In genomic region chr19:7348587-7349230, GRCh38 we compare ENCODE assay signal across 8 cellular contexts. TPM values are rescaled to one million over a fixed set of nuclear protein-coding genes. Genes with fewer than 3 reads are reported as not detected.
DNase-seq lines count a peak whose midpoint lies in the region; ATAC-seq lines count a peak whose summit lies in the region.

TSS of gene ARHGEF18 (plus strand) at chr19:7348937. CDS start at chr19:7362891, 13,954 bp downstream.

- peaks cover 0 to 3% of the 10 kb centered on the region in 2 donors for H3K27me3 ChIP-seq in mucosa of rectum (ENCODE audit: control insufficient read depth in 2 of 2, insufficient read depth in 2 of 2, low read length in 2 of 2)

- intact Hi-C loops in T-helper 2 cell treated with Interferon-gamma antibody and Interleukin-4, amounts not matched to agents 100 ng/mL and 5 ng/mL, for 36 hours (cut with micrococcal nuclease): no loop called here

- H3K9me3 ChIP-seq in mucosa of rectum (ENCODE audit: control insufficient read depth in 2 of 2, low read length in 2 of 2): peaks cover 0 to 2% of the 10 kb centered on the region in 2 donors

- H3K4me1 ChIP-seq in mucosa of rectum (ENCODE audit: control insufficient read depth in 2 of 2, insufficient read depth in 2 of 2, low read length in 2 of 2) (peaks cover 14 to 18% of the 10 kb centered on the region in 2 donors), urinary bladder (ENCODE audit: insufficient read depth) (no peaks in the 10 kb centered on the region)

- peak; percentile 44 for ATAC-seq in GM19328 (IDR thresholded peaks at IDR 0.05; ENCODE audit: unreplicated experiment)
- no peak for ATAC-seq in GM21528 (IDR thresholded peaks at IDR 0.05; ENCODE audit: low FRiP score, unreplicated experiment)

- peak within 1 kb of the TSS; percentile 2 to 72 for H3K27ac ChIP-seq in mucosa of rectum (ENCODE audit: low read depth in 2 of 2, low read length in 2 of 2)
- no peak within 1 kb of the TSS for H3K27ac ChIP-seq in urinary bladder (ENCODE audit: low read depth)

- peak within 1 kb of the TSS; percentile 35 to 45 for H3K4me3 ChIP-seq in mucosa of rectum (ENCODE audit: low read length in 2 of 2)
- peak within 1 kb of the TSS; percentile 0 for H3K4me3 ChIP-seq in urinary bladder (ENCODE audit: low read depth, low read length)

- DNase-seq in central memory CD4-positive, alpha-beta T cell: peak; percentile 76
- no peak for DNase-seq in NCI-H510A treated with DMSO at 0.1 percent for 48 hours (lab: John Stamatoyannopoulos, UW)
- DNase-seq in NCI-H2227 (lab: John Stamatoyannopoulos, UW; ENCODE audit: unreplicated experiment): no peak

- H3K36me3 ChIP-seq in mucosa of rectum (ENCODE audit: control insufficient read depth in 2 of 2, insufficient read depth in 2 of 2, low read length in 2 of 2): no peaks in the 10 kb centered on the region
- no peaks in the 10 kb centered on the region for H3K36me3 ChIP-seq in urinary bladder (ENCODE audit: insufficient read depth)

- 76% methylated on average over 13 of the region's 13 CpGs for WGBS in urinary bladder

- peak within 1 kb of the TSS in 1 of 2 donors; percentile 17 for H3K9ac ChIP-seq in mucosa of rectum (ENCODE audit: low read depth in 1 of 2, low read length in 2 of 2)

RNA-seq across cellular contexts. Expression of gene ARHGEF18, which starts in this region (rescaled TPM):
- 44.9 and 45.8 TPM in 2 replicates for total RNA-seq in T-helper 2 cell treated with Interferon-gamma antibody and Interleukin-4, amounts not matched to agents 100 ng/mL and 5 ng/mL, for 36 hours
- 20.7 TPM for total RNA-seq in urinary bladder
- polyA plus RNA-seq in urinary bladder: 24.2 TPM
